In genomic region chr6:14744212-14744556, GRCh38 we compare ENCODE assay signal across 14 cellular contexts.
DNase-seq lines count a peak whose midpoint lies in the region; ATAC-seq and TF ChIP-seq lines count a peak whose summit lies in the region.
"Had no signal": no experiment of that assay in that cellular context is flagged by ENCODE, and none has a peak within 500 bp of the region (broad histone marks: within the 10 kb centered on the region; RNA-seq: fewer than 3 reads in every experiment).

No MANE protein-coding gene starts in this region.

- POLR2A ChIA-PET in activated CD4-positive, alpha-beta memory T cell treated with anti-CD3 and anti-CD28 coated beads for 36 hours (lab: Charles Lee), result interaction anchor here (0.7 to 2.0 kb wide), 9 partner anchors 9 to 364 kb away, joined by 4 to 12 read pairs (median 6); no protein-coding TSS in a partner anchor
- POLR2A ChIA-PET in GM10248 (lab: Yijun Ruan, JAX), result no interaction called here

- H3K9me3 ChIP-seq in esophagus squamous epithelium, result no peaks in the 10 kb centered on the region
- H3K9me3 ChIP-seq: ascending aorta, testis had no signal

- no peaks in the 10 kb centered on the region for H3K27me3 Mint-ChIP-seq in activated T-cell treated with anti-CD3 and anti-CD28 coated beads, Interleukin-2, amount 50 U/mL, for 24 hours
- H3K27me3 Mint-ChIP-seq in activated CD4-positive, alpha-beta memory T cell treated with anti-CD3 and anti-CD28 coated beads for 36 hours, result no peaks in the 10 kb centered on the region
- no peaks in the 10 kb centered on the region for H3K27me3 Mint-ChIP-seq in stimulated activated naive CD8-positive, alpha-beta T cell treated with anti-CD3 and anti-CD28 coated beads, Interleukin-15, amount 100 ng/mL, for 72 hours

- intact Hi-C loops in activated CD4-positive, alpha-beta memory T cell treated with anti-CD3 and anti-CD28 coated beads for 36 hours (cut with micrococcal nuclease), result loop anchor here (1.0 kb wide), 1 partner anchor 131 kb away; no protein-coding TSS in a partner anchor
- intact Hi-C loops in esophagus squamous epithelium (cut with DNase I) (no loop called here), lower leg skin (cut with DNase I; ENCODE audit: low total_unique reads) (no loop called here)

- no peaks in the 10 kb centered on the region for H3K27me3 ChIP-seq in esophagus squamous epithelium
- H3K27me3 ChIP-seq: ascending aorta, testis had no signal

- TF ChIP-seq CTCF in esophagus squamous epithelium (IDR thresholded peaks at IDR 0.05) (no peak), GM10248 (IDR thresholded peaks at IDR 0.05; ENCODE audit: control extremely low read depth, extremely low read depth, low read depth, missing control alignments) (no peak), lower leg skin (IDR thresholded peaks at IDR 0.05) (no peak)

- H3K4me3 ChIP-seq in esophagus squamous epithelium, result no peak overlapping the region
- H3K4me3 ChIP-seq in lower leg skin (ENCODE audit: low read depth, poor library complexity, severe bottlenecking), result no peak overlapping the region
- H3K4me3 ChIP-seq: ascending aorta, testis had no signal

- DNase-seq in activated T-cell treated with anti-CD3 and anti-CD28 coated beads, Interleukin-2, amount 50 U/mL, for 24 hours, result no peak
- no peak for DNase-seq in activated T-cell treated with anti-CD3 and anti-CD28 coated beads, Interleukin-2, amount 50 U/mL, for 48 hours
- no peak for DNase-seq in activated CD4-positive, alpha-beta memory T cell treated with anti-CD3 and anti-CD28 coated beads for 36 hours
- DNase-seq in esophagus squamous epithelium (lab: John Stamatoyannopoulos, UW), result no peak
- no peak for DNase-seq in stimulated activated naive CD8-positive, alpha-beta T cell treated with anti-CD3 and anti-CD28 coated beads, Interleukin-15, amount 100 ng/mL, for 72 hours
- DNase-seq in GM10248 (ENCODE audit: extremely low spot score), result no peak
- DNase-seq in lower leg skin (ENCODE audit: low spot score in 2 of 2), result no peak
- DNase-seq: DMS 273 treated with DMSO at 0.1 percent for 48 hours, hypothalamus, NCI-H345, testis had no signal

- TF ChIP-seq POLR2A in esophagus squamous epithelium (IDR thresholded peaks at IDR 0.05) (no peak), lower leg skin (IDR thresholded peaks at IDR 0.05) (no peak)

- H3K27ac ChIP-seq in esophagus squamous epithelium, result peak overlapping the region; percentile 78 to 87 (median 84)
- H3K27ac ChIP-seq: ascending aorta, testis, VCaP had no signal

- H3K36me3 ChIP-seq in esophagus squamous epithelium, result no peaks in the 10 kb centered on the region
- H3K36me3 ChIP-seq: ascending aorta had no signal

- H3K36me3 Mint-ChIP-seq in activated T-cell treated with anti-CD3 and anti-CD28 coated beads, Interleukin-2, amount 50 U/mL, for 24 hours (ENCODE audit: low read depth), result peaks cover 30% of the 10 kb centered on the region
- peaks cover 25% of the 10 kb centered on the region for H3K36me3 Mint-ChIP-seq in activated CD4-positive, alpha-beta memory T cell treated with anti-CD3 and anti-CD28 coated beads for 36 hours

- CTCF ChIA-PET in activated CD4-positive, alpha-beta memory T cell treated with anti-CD3 and anti-CD28 coated beads for 36 hours (lab: Charles Lee), result interaction anchor here (1.0 to 1.8 kb wide), 5 partner anchors 11 to 133 kb away, joined by 3 to 5 read pairs (median 3); no protein-coding TSS in a partner anchor
- CTCF ChIA-PET in GM10248 (lab: Yijun Ruan, JAX), result no interaction called here

- peaks cover 30% of the 10 kb centered on the region for H3K9me3 Mint-ChIP-seq in activated T-cell treated with anti-CD3 and anti-CD28 coated beads, Interleukin-2, amount 50 U/mL, for 24 hours
- no peaks in the 10 kb centered on the region for H3K9me3 Mint-ChIP-seq in activated CD4-positive, alpha-beta memory T cell treated with anti-CD3 and anti-CD28 coated beads for 36 hours
- peaks cover 25 to 28% of the 10 kb centered on the region in 2 donors for H3K9me3 Mint-ChIP-seq in stimulated activated naive CD8-positive, alpha-beta T cell treated with anti-CD3 and anti-CD28 coated beads, Interleukin-15, amount 100 ng/mL, for 72 hours

- peaks cover 13 to 21% (median 16%) of the 10 kb centered on the region in 3 donors for H3K4me1 ChIP-seq in esophagus squamous epithelium
- H3K4me1 ChIP-seq: ascending aorta, testis had no signal

- H3K4me1 Mint-ChIP-seq in activated T-cell treated with anti-CD3 and anti-CD28 coated beads, Interleukin-2, amount 50 U/mL, for 24 hours (ENCODE audit: low read depth), result peaks cover 92% of the 10 kb centered on the region
- H3K4me1 Mint-ChIP-seq in activated CD4-positive, alpha-beta memory T cell treated with anti-CD3 and anti-CD28 coated beads for 36 hours (ENCODE audit: low read depth), result peaks cover 83% of the 10 kb centered on the region
- peaks cover 83% of the 10 kb centered on the region for H3K4me1 Mint-ChIP-seq in stimulated activated naive CD8-positive, alpha-beta T cell treated with anti-CD3 and anti-CD28 coated beads, Interleukin-15, amount 100 ng/mL, for 72 hours

- H3K4me3 Mint-ChIP-seq in activated T-cell treated with anti-CD3 and anti-CD28 coated beads, Interleukin-2, amount 50 U/mL, for 24 hours, result peak overlapping the region; percentile 54
- H3K4me3 Mint-ChIP-seq in activated CD4-positive, alpha-beta memory T cell treated with anti-CD3 and anti-CD28 coated beads for 36 hours, result peak overlapping the region; percentile 20
- H3K4me3 Mint-ChIP-seq in stimulated activated naive CD8-positive, alpha-beta T cell treated with anti-CD3 and anti-CD28 coated beads, Interleukin-15, amount 100 ng/mL, for 72 hours, result peak overlapping the region; percentile 64 to 70

- ATAC-seq in stimulated activated naive CD8-positive, alpha-beta T cell treated with anti-CD3 and anti-CD28 coated beads, Interleukin-15, amount 100 ng/mL, for 72 hours, result no peak
- no peak for ATAC-seq in GM21737 (IDR thresholded peaks at IDR 0.05; ENCODE audit: unreplicated experiment)

- H3K27ac Mint-ChIP-seq in activated T-cell treated with anti-CD3 and anti-CD28 coated beads, Interleukin-2, amount 50 U/mL, for 24 hours, result peak overlapping the region; percentile 99
- H3K27ac Mint-ChIP-seq in activated CD4-positive, alpha-beta memory T cell treated with anti-CD3 and anti-CD28 coated beads for 36 hours, result peak overlapping the region; percentile 98
- peak overlapping the region; percentile 94 to 96 for H3K27ac Mint-ChIP-seq in stimulated activated naive CD8-positive, alpha-beta T cell treated with anti-CD3 and anti-CD28 coated beads, Interleukin-15, amount 100 ng/mL, for 72 hours

- WGBS in esophagus squamous epithelium, 2 donors, result 47 to 61% methylated on average over 3 of the region's 3 CpGs
- WGBS in lower leg skin, 2 donors, result 63 to 67% methylated on average over 3 of the region's 3 CpGs
